ENCODE assay signal across 1 cellular context in the genomic region with DNA sequence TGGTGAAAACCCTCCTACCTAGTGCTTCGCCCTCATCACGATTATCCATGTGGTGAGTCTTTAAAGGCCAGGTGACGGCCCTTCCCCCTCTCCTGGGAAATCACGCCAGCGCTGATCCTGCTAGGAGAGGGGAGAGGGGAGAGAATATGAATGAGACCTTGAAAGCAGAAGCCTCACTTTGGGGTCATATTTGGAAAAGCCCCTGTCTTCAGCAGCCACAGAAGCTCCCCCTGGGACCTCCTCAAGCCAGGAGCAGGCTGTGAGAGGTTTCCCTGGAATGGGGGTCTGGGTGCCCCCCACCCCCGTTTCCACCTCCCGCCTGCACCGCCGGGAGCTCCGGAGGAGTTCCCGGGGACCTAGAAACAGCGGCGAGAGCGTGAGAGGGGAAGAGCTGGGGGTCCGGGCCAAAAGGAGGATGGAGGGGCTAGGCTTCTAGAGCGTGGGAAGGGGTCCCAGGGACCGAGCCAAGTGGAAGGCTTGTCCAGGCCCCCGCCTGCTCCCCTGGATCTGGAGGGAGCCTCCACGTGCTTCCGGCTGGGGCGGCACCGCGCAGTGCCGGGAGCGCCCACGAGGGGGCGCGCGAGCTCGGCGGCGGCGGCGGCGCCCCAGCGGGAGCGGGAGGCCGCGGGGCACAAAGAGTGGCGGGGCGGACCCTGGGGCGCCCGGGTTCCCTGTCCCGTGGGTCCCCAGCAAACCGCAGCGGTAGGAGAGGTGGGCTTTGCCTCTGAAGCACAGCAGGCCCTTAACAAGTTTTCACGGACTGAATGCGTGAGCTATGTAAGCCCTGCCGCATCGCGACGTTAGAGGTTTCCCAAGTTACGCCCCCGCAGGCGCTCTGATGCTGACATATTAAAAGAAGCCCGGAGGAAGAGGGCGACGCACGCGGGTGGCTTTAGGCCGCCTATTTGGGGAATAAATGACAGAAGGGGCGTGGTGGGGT.
TF ChIP-seq lines count a peak whose summit lies in the region.

No MANE protein-coding gene starts in this region.

TF ChIP-seq in K562, 482 proteins besides CTCF, POLR2A, EP300 and RAD21 (continued from another document and continues in another):
- TF ChIP-seq MEF2A (IDR thresholded peaks at IDR 0.05; ENCODE audit: control insufficient read depth, low read depth, low read length) (no peak), CREBBP (IDR thresholded peaks at IDR 0.05; ENCODE audit: low read depth, low read length) (no peak), DLX4 (CRISPR knock-in tag; IDR thresholded peaks at IDR 0.05) (no peak), ZBTB2 (IDR thresholded peaks at IDR 0.05) (no peak), NFXL1 (CRISPR knock-in tag; IDR thresholded peaks at IDR 0.05) (no peak), RBFOX2 (IDR thresholded peaks at IDR 0.05; ENCODE audit: low read depth, low read length) (peak; percentile 75), NELFE (IDR thresholded peaks at IDR 0.05; ENCODE audit: insufficient read depth, insufficient read length) (no peak), MYNN (IDR thresholded peaks at IDR 0.05) (no peak), MYNN (CRISPR knock-in tag; IDR thresholded peaks at IDR 0.05) (no peak), ADNP (tag; IDR thresholded peaks at IDR 0.05) (no peak), LCOR (CRISPR knock-in tag; IDR thresholded peaks at IDR 0.05) (peak; percentile 79; the same call in 1 of the 2 replicates), EGR1 (conservative IDR thresholded peaks at IDR 0.05) (peak; percentile 99), BACH1 (tag; IDR thresholded peaks at IDR 0.05) (no peak), ZNF830 (CRISPR knock-in tag; IDR thresholded peaks at IDR 0.05) (no peak), THAP12 (CRISPR knock-in tag; IDR thresholded peaks at IDR 0.05) (peak; percentile 88; the same call in 1 of the 2 replicates), NCOR1 (IDR thresholded peaks at IDR 0.05) (no peak), ZFP91 (CRISPR knock-in tag; IDR thresholded peaks at IDR 0.05) (no peak), PCBP1 (IDR thresholded peaks at IDR 0.05; ENCODE audit: low read depth, low read length, poor library complexity, severe bottlenecking) (no peak), PTBP1 (IDR thresholded peaks at IDR 0.05; ENCODE audit: low read depth, low read length) (no peak), EZH2 (IDR thresholded peaks at IDR 0.05; ENCODE audit: borderline replicate concordance, low read depth, low read length) (no peak), FOXK1 (CRISPR knock-in tag; IDR thresholded peaks at IDR 0.05; ENCODE audit: borderline replicate concordance) (no peak), POLR3G (IDR thresholded peaks at IDR 0.05; ENCODE audit: extremely low read depth, insufficient read length, insufficient replicate concordance) (no peak), SIRT6 (IDR thresholded peaks at IDR 0.05; ENCODE audit: low read depth, low read length) (no peak), ZFX (CRISPR knock-in tag; IDR thresholded peaks at IDR 0.05) (peak; percentile 55), RNF2 (IDR thresholded peaks at IDR 0.05) (no peak), SMARCB1 (IDR thresholded peaks at IDR 0.05; ENCODE audit: insufficient read length, low read depth) (no peak), ZNF395 (CRISPR knock-in tag; IDR thresholded peaks at IDR 0.05) (0 out of 2 replicates have a peak, but pooled peaks have one; percentile 41), FOXJ3 (CRISPR knock-in tag; IDR thresholded peaks at IDR 0.05) (no peak), DACH1 (IDR thresholded peaks at IDR 0.05; ENCODE audit: partially characterized antibody) (no peak), TCF7L2 (IDR thresholded peaks at IDR 0.05; ENCODE audit: low read depth, low read length) (no peak), ZNF780A (CRISPR knock-in tag; IDR thresholded peaks at IDR 0.05) (no peak), ARNT (IDR thresholded peaks at IDR 0.05) (no peak), MAZ (CRISPR knock-in tag; conservative IDR thresholded peaks at IDR 0.05 in 1 of 2, IDR thresholded peaks at IDR 0.05 in 1 of 2) (peak; percentile 77 to 83), NONO (IDR thresholded peaks at IDR 0.05; ENCODE audit: low read depth in 2 of 2, low read length in 1 of 2) (peak in 1 of 2 experiments; percentile 93; a peak in 2 of 4 replicates), JUND (IDR thresholded peaks at IDR 0.05; ENCODE audit: borderline replicate concordance, low read depth, low read length) (0 out of 2 replicates have a peak, but pooled peaks have one; percentile 17), JUND (tag; IDR thresholded peaks at IDR 0.05; ENCODE audit: borderline replicate concordance, low read depth, low read length) (no peak), SLC30A9 (CRISPR knock-in tag; IDR thresholded peaks at IDR 0.05) (no peak), ARID1B (IDR thresholded peaks at IDR 0.05) (no peak), TCF7 (IDR thresholded peaks at IDR 0.05; ENCODE audit: borderline replicate concordance) (peak; percentile 62; the same call in 1 of the 2 replicates), ZBED1 (IDR thresholded peaks at IDR 0.05) (no peak), TOE1 (IDR thresholded peaks at IDR 0.05; ENCODE audit: borderline replicate concordance) (no peak), TOE1 (CRISPR knock-in tag; IDR thresholded peaks at IDR 0.05; ENCODE audit: borderline replicate concordance, low read depth) (0 out of 2 replicates have a peak, but pooled peaks have one; percentile 60), SMARCC2 (IDR thresholded peaks at IDR 0.05; ENCODE audit: low read depth) (no peak), NEUROD1 (IDR thresholded peaks at IDR 0.05; ENCODE audit: borderline replicate concordance, low read depth, low read length, partially characterized antibody) (no peak), ZNF551 (CRISPR knock-in tag; IDR thresholded peaks at IDR 0.05) (no peak), TSC22D4 (tag; IDR thresholded peaks at IDR 0.05) (no peak), ESRRB (CRISPR knock-in tag; IDR thresholded peaks at IDR 0.05; ENCODE audit: borderline replicate concordance) (no peak), ZNF41 (CRISPR knock-in tag; conservative IDR thresholded peaks at IDR 0.05) (no peak), PHF20 (IDR thresholded peaks at IDR 0.05; ENCODE audit: partially characterized antibody) (peak; percentile 13), MAFG (tag; conservative IDR thresholded peaks at IDR 0.05) (no peak)
- TF ChIP-seq, protein P1, sequence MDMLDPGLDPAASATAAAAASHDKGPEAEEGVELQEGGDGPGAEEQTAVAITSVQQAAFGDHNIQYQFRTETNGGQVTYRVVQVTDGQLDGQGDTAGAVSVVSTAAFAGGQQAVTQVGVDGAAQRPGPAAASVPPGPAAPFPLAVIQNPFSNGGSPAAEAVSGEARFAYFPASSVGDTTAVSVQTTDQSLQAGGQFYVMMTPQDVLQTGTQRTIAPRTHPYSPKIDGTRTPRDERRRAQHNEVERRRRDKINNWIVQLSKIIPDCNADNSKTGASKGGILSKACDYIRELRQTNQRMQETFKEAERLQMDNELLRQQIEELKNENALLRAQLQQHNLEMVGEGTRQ (CRISPR knock-in tag; IDR thresholded peaks at IDR 0.05), result peak; percentile 69
- TF ChIP-seq, protein P2, sequence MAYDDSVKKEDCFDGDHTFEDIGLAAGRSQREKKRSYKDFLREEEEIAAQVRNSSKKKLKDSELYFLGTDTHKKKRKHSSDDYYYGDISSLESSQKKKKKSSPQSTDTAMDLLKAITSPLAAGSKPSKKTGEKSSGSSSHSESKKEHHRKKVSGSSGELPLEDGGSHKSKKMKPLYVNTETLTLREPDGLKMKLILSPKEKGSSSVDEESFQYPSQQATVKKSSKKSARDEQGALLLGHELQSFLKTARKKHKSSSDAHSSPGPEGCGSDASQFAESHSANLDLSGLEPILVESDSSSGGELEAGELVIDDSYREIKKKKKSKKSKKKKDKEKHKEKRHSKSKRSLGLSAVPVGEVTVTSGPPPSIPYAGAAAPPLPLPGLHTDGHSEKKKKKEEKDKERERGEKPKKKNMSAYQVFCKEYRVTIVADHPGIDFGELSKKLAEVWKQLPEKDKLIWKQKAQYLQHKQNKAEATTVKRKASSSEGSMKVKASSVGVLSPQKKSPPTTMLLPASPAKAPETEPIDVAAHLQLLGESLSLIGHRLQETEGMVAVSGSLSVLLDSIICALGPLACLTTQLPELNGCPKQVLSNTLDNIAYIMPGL (CRISPR knock-in tag; IDR thresholded peaks at IDR 0.05), result peak; percentile 67; the same call in 1 of the 2 replicates
- TF ChIP-seq, protein P3, sequence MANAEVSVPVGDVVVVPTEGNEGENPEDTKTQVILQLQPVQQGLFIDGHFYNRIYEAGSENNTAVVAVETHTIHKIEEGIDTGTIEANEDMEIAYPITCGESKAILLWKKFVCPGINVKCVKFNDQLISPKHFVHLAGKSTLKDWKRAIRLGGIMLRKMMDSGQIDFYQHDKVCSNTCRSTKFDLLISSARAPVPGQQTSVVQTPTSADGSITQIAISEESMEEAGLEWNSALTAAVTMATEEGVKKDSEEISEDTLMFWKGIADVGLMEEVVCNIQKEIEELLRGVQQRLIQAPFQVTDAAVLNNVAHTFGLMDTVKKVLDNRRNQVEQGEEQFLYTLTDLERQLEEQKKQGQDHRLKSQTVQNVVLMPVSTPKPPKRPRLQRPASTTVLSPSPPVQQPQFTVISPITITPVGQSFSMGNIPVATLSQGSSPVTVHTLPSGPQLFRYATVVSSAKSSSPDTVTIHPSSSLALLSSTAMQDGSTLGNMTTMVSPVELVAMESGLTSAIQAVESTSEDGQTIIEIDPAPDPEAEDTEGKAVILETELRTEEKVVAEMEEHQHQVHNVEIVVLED (CRISPR knock-in tag; IDR thresholded peaks at IDR 0.05), result peak; percentile 44
- TF ChIP-seq, protein P4, sequence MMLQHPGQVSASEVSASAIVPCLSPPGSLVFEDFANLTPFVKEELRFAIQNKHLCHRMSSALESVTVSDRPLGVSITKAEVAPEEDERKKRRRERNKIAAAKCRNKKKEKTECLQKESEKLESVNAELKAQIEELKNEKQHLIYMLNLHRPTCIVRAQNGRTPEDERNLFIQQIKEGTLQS (IDR thresholded peaks at IDR 0.05), result no peak
- TF ChIP-seq, protein P4 (CRISPR knock-in tag; conservative IDR thresholded peaks at IDR 0.05), result no peak
- TF ChIP-seq, protein P5, sequence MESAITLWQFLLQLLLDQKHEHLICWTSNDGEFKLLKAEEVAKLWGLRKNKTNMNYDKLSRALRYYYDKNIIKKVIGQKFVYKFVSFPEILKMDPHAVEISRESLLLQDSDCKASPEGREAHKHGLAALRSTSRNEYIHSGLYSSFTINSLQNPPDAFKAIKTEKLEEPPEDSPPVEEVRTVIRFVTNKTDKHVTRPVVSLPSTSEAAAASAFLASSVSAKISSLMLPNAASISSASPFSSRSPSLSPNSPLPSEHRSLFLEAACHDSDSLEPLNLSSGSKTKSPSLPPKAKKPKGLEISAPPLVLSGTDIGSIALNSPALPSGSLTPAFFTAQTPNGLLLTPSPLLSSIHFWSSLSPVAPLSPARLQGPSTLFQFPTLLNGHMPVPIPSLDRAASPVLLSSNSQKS (CRISPR knock-in tag; IDR thresholded peaks at IDR 0.05), result no peak
